ENCODE assay signal across 8 cellular contexts in genomic region chr5:78527054-78527884, GRCh38.
A peak's percentile ranks its signal among the peaks of the same experiment; 100 is the strongest.
DNase-seq lines count a peak whose midpoint lies in the region; ATAC-seq and TF ChIP-seq lines count a peak whose summit lies in the region.

No MANE protein-coding gene starts in this region.

- peak; percentile 63 to 74 (median 70) for ATAC-seq in right lobe of liver
- no peak for ATAC-seq in GM19035 (IDR thresholded peaks at IDR 0.05; ENCODE audit: unreplicated experiment)
- ATAC-seq in HG03469 (IDR thresholded peaks at IDR 0.05; ENCODE audit: unreplicated experiment), result no peak

- H3K27me3 ChIP-seq in right lobe of liver (no peaks in the 10 kb centered on the region), tibial nerve (no peaks in the 10 kb centered on the region)

- H3K27me3 Mint-ChIP-seq in dendritic cell treated with granulocyte-macrophage colony-stimulating factor and Interleukin-4, amounts not matched to agents 40 ng/mL and 50 ng/mL, for 4 days, result no peaks in the 10 kb centered on the region

- peak; percentile 59 to 92 for TF ChIP-seq EP300 in tibial nerve (IDR thresholded peaks at IDR 0.05)

- H3K36me3 Mint-ChIP-seq in dendritic cell treated with granulocyte-macrophage colony-stimulating factor and Interleukin-4, amounts not matched to agents 40 ng/mL and 50 ng/mL, for 4 days (ENCODE audit: low read depth), result peaks cover 39% of the 10 kb centered on the region

- 35% methylated on average over 9 of the region's 9 CpGs for WGBS in right lobe of liver (ENCODE audit: insufficient coverage, low coverage, low lambda C conversion rate, missing lambda C conversion rate)
- 23% methylated on average over 9 of the region's 9 CpGs for WGBS in tibial nerve, 2 donors

- TF ChIP-seq CTCF in right lobe of liver (IDR thresholded peaks at IDR 0.05), result no peak
- no peak for TF ChIP-seq CTCF in tibial nerve (IDR thresholded peaks at IDR 0.05)

- peaks cover 68% of the 10 kb centered on the region for H3K4me1 Mint-ChIP-seq in dendritic cell treated with granulocyte-macrophage colony-stimulating factor and Interleukin-4, amounts not matched to agents 40 ng/mL and 50 ng/mL, for 4 days (ENCODE audit: low read depth)

- H3K4me1 ChIP-seq in right lobe of liver (no peaks in the 10 kb centered on the region), tibial nerve (peaks cover 0 to 57% (median 25%) of the 10 kb centered on the region in 4 donors)

- H3K9me3 Mint-ChIP-seq in dendritic cell treated with granulocyte-macrophage colony-stimulating factor and Interleukin-4, amounts not matched to agents 40 ng/mL and 50 ng/mL, for 4 days, result no peaks in the 10 kb centered on the region

- H3K27ac Mint-ChIP-seq in dendritic cell treated with granulocyte-macrophage colony-stimulating factor and Interleukin-4, amounts not matched to agents 40 ng/mL and 50 ng/mL, for 4 days, result peak overlapping the region; percentile 92

- H3K36me3 ChIP-seq in right lobe of liver (no peaks in the 10 kb centered on the region), tibial nerve (no peaks in the 10 kb centered on the region)

- H3K27ac ChIP-seq in right lobe of liver, result peak overlapping the region in 2 of 3 donors; percentile 36 to 61
- peak overlapping the region in 3 of 4 donors; percentile 68 to 92 (median 84) for H3K27ac ChIP-seq in tibial nerve

- TF ChIP-seq POLR2A in right lobe of liver (IDR thresholded peaks at IDR 0.05), result no peak
- no peak for TF ChIP-seq POLR2A in tibial nerve (IDR thresholded peaks at IDR 0.05)

- H3K9me3 ChIP-seq in right lobe of liver (no peaks in the 10 kb centered on the region), tibial nerve (no peaks in the 10 kb centered on the region)

- DNase-seq in MV-4-11 (lab: John Stamatoyannopoulos, UW) (peak; percentile 64), right lobe of liver (peak in 1 of 3 donors; percentile 39), tibial nerve (ENCODE audit: low spot score in 2 of 2) (peak in 1 of 2 donors; percentile 78), NCI-H446 treated with DMSO at 0.1 percent for 48 hours (lab: John Stamatoyannopoulos, UW) (no peak), T-helper 2 cell (no peak)

- H3K4me3 ChIP-seq in right lobe of liver (no peak overlapping the region), tibial nerve (no peak overlapping the region)

- H3K4me3 Mint-ChIP-seq in dendritic cell treated with granulocyte-macrophage colony-stimulating factor and Interleukin-4, amounts not matched to agents 40 ng/mL and 50 ng/mL, for 4 days, result peak overlapping the region; percentile 6

- intact Hi-C loops in dendritic cell treated with granulocyte-macrophage colony-stimulating factor and Interleukin-4, amounts not matched to agents 40 ng/mL and 50 ng/mL, for 4 days (cut with micrococcal nuclease), result loop anchor here (2.0 to 5.0 kb wide), 3 partner anchors 14 to 165 kb away; partner anchors contain the start of gene SCAMP1
- intact Hi-C loops in right lobe of liver (cut with DNase I), result no loop called here

Comparison
In these comparisons a context has a peak if more than half of its experiments do, and no peak if none do; other contexts are left out.
1. ATAC-seq: peak in right lobe of liver (4 of 4); none in GM19035 (single experiment) and HG03469 (single experiment).